ENCODE assay signal across 12 cellular contexts in the genomic region with DNA sequence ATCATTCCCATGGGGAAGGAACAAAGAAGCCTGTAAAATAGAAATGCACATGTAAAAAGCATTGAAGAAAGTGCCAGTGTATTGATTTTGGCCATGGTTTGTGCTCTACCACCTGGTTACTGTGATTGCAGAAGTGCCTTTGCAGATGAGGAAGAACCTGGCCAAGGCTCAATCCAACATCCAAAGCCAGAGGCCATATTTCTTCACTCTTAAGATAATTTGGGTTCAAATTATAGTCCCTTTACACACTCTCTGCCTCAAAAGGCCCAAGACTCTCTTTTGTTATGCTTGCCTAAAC.
DNase-seq lines count a peak whose midpoint lies in the region; ATAC-seq and TF ChIP-seq lines count a peak whose summit lies in the region.
"Had no signal": no experiment of that assay in that cellular context is flagged by ENCODE, and none has a peak within 500 bp of the region (broad histone marks: within the 10 kb centered on the region; RNA-seq: fewer than 3 reads in every experiment).

No MANE protein-coding gene starts in this region.

- ATAC-seq in GM18520 (IDR thresholded peaks at IDR 0.05; ENCODE audit: unreplicated experiment) (peak; percentile 19), GM19452 (IDR thresholded peaks at IDR 0.05; ENCODE audit: unreplicated experiment) (peak; percentile 31), HG03095 (IDR thresholded peaks at IDR 0.05; ENCODE audit: unreplicated experiment) (peak; percentile 39), upper lobe of right lung (no peak)

- H3K4me2 ChIP-seq in fibroblast of lung (ENCODE audit: extremely low read depth, insufficient read depth, low read length): no peak overlapping the region

- no peaks in the 10 kb centered on the region for H4K20me1 ChIP-seq in fibroblast of lung (ENCODE audit: control insufficient read depth, extremely low read depth, insufficient read depth, low read length)

- peaks cover 36% of the 10 kb centered on the region for H3K79me2 ChIP-seq in fibroblast of lung (ENCODE audit: control insufficient read depth, insufficient read depth, low read length)

- H2AFZ ChIP-seq in fibroblast of lung (ENCODE audit: low read length): no peak overlapping the region

- no peak for DNase-seq in fibroblast of lung (ENCODE audit: low read depth in 2 of 2)
- DNase-seq in iPS-NIHi7 (ENCODE audit: extremely low spot score): no peak
- no peak for DNase-seq in upper lobe of right lung
- no peak for DNase-seq in T-helper 9 cell
- DNase-seq in C1 segment of cervical spinal cord (lab: John Stamatoyannopoulos, UW): no peak
- DNase-seq: adrenal gland; COR-L47; effector memory CD4-positive, alpha-beta T cell; MG63 had no signal

- no peaks in the 10 kb centered on the region for H3K9me3 ChIP-seq in fibroblast of lung (ENCODE audit: control insufficient read depth, insufficient read depth, low read depth, low read length)
- no peaks in the 10 kb centered on the region for H3K9me3 ChIP-seq in upper lobe of right lung

- TF ChIP-seq CTCF in fibroblast of lung (conservative IDR thresholded peaks at IDR 0.05 in 1 of 2, IDR thresholded peaks at IDR 0.05 in 1 of 2; ENCODE audit: low read depth in 1 of 2, low read length in 2 of 2) (no peak), upper lobe of right lung (IDR thresholded peaks at IDR 0.05) (no peak)

- H3K36me3 ChIP-seq in fibroblast of lung (ENCODE audit: control insufficient read depth, insufficient read depth, low read length): peaks cover 22% of the 10 kb centered on the region
- peaks cover 10% of the 10 kb centered on the region for H3K36me3 ChIP-seq in upper lobe of right lung

- H3K27ac ChIP-seq in fibroblast of lung (ENCODE audit: insufficient read depth, low read length): peak overlapping the region; percentile 71
- H3K27ac ChIP-seq in upper lobe of right lung: no peak overlapping the region
- H3K27ac ChIP-seq: adrenal gland had no signal

- no peaks in the 10 kb centered on the region for H3K27me3 ChIP-seq in fibroblast of lung (ENCODE audit: control insufficient read depth, insufficient read depth, low read length)
- H3K27me3 ChIP-seq in upper lobe of right lung: no peaks in the 10 kb centered on the region
- H3K27me3 ChIP-seq: adrenal gland, MG63 had no signal

- no peak overlapping the region for H3K9ac ChIP-seq in fibroblast of lung (ENCODE audit: insufficient read depth, low read length)

- intact Hi-C loops in upper lobe of right lung (cut with DNase I): no loop called here

- H3K4me1 ChIP-seq in fibroblast of lung (ENCODE audit: control insufficient read depth, extremely low read depth, insufficient read depth, low read length): peaks cover 9% of the 10 kb centered on the region
- no peaks in the 10 kb centered on the region for H3K4me1 ChIP-seq in upper lobe of right lung

- H3K4me3 ChIP-seq in fibroblast of lung (replicated peaks in 1 of 4; ENCODE audit: control extremely low read depth in 1 of 4, insufficient read depth in 1 of 4, low read depth in 3 of 4, low read length in 4 of 4): no peak overlapping the region
- H3K4me3 ChIP-seq in upper lobe of right lung: no peak overlapping the region
- H3K4me3 ChIP-seq: adrenal gland, MG63 had no signal
